Comparison of ENCODE assay signal across 8 cellular contexts in genomic region chr13:36344886-36345437, GRCh38. TPM values are rescaled to one million over a fixed set of nuclear protein-coding genes. Genes with fewer than 3 reads are reported as not detected.
DNase-seq lines count a peak whose midpoint lies in the region; ATAC-seq, FAIRE-seq and TF ChIP-seq lines count a peak whose summit lies in the region.

No MANE protein-coding gene starts in this region.

- TF ChIP-seq RAD21 in GM12878 (IDR thresholded peaks at IDR 0.05; ENCODE audit: insufficient read depth, low read depth, low read length) = no peak

- FAIRE-seq in GM12878 (lab: Jason Lieb, UNC) = no peak

- TF ChIP-seq CTCF in KMS-11 (conservative IDR thresholded peaks at IDR 0.05; ENCODE audit: low read depth, low read length) (no peak), GM12878 (IDR thresholded peaks at IDR 0.05 in 2 of 3, conservative IDR thresholded peaks at IDR 0.05 in 1 of 3; ENCODE audit: control insufficient read depth in 2 of 3, extremely low read depth in 1 of 3, insufficient read depth in 1 of 3, low read depth in 3 of 3, low read length in 3 of 3) (no peak), left lung (IDR thresholded peaks at IDR 0.05) (no peak)

- peak; percentile 19 for DNase-seq in Daoy (ENCODE audit: low read depth)
- DNase-seq in GM12878 (ENCODE audit: low read depth, low spot score) = no peak
- no peak for DNase-seq in left lung
- DNase-seq in NCI-H345 (lab: John Stamatoyannopoulos, UW) = no peak

- TF ChIP-seq EP300 in GM12878 (IDR thresholded peaks at IDR 0.05; ENCODE audit: borderline replicate concordance in 1 of 2, control insufficient read depth in 1 of 2, low read depth in 2 of 2, low read length in 2 of 2) = no peak

- TF ChIP-seq POLR2A in GM12878 (IDR thresholded peaks at IDR 0.05; ENCODE audit: low read depth, low read length) = no peak

- H3K27ac ChIP-seq in KMS-11 = peak overlapping the region; percentile 63; the same call in 1 of the 2 replicates
- H3K27ac ChIP-seq in GM12878 (ENCODE audit: control insufficient read depth, insufficient read depth) = no peak overlapping the region; the same call in 1 of the 2 replicates
- H3K27ac ChIP-seq in left lung = peak overlapping the region; percentile 98 to 99
- H3K27ac ChIP-seq in subcutaneous abdominal adipose tissue (ENCODE audit: low read depth, low read length) = peak overlapping the region; percentile 100

- H3K4me2 ChIP-seq in KMS-11 (peak overlapping the region; percentile 57), GM12878 (ENCODE audit: control insufficient read depth, insufficient read depth) (peak overlapping the region; percentile 94; the same call in 1 of the 2 replicates)

- H3K79me2 ChIP-seq in KMS-11 (ENCODE audit: insufficient read depth, low read depth) = 0 out of 2 replicates have a peak, but pooled peaks cover 6% of the 10 kb centered on the region
- no peaks in the 10 kb centered on the region; the same call in 1 of the 2 replicates for H3K79me2 ChIP-seq in GM12878 (ENCODE audit: control insufficient read depth, insufficient read depth, low read length)

- intact Hi-C loops in GM12878 (cut with micrococcal nuclease; ENCODE audit: unreplicated experiment) (loop anchor here (5.0 kb wide), 4 partner anchors 477 to 722 kb away; partner anchors contain the start of gene ALG5), left lung (cut with DNase I) (no loop called here)

- no peaks in the 10 kb centered on the region for H3K36me3 ChIP-seq in KMS-11 (ENCODE audit: insufficient read depth)
- no peaks in the 10 kb centered on the region for H3K36me3 ChIP-seq in GM12878 (ENCODE audit: control insufficient read depth in 2 of 2, insufficient read depth in 2 of 2, low read length in 1 of 2)
- H3K36me3 ChIP-seq in left lung = no peaks in the 10 kb centered on the region
- no peaks in the 10 kb centered on the region for H3K36me3 ChIP-seq in subcutaneous abdominal adipose tissue (ENCODE audit: control insufficient read depth in 5 of 5, insufficient read depth in 5 of 5, low read length in 5 of 5)

- SMC1A ChIA-PET in GM12878 (lab: Charles Lee; ENCODE audit: uncharacterized antibody, unreplicated experiment) = interaction anchor here (1.6 to 3.5 kb wide), 4 partner anchors 10 to 51 kb away, joined by 7 to 27 read pairs (median 14); no protein-coding TSS in a partner anchor

- no peaks in the 10 kb centered on the region for H3K27me3 ChIP-seq in KMS-11 (ENCODE audit: insufficient read depth, low read depth)
- H3K27me3 ChIP-seq in GM12878 (replicated peaks in 1 of 2; ENCODE audit: control insufficient read depth in 2 of 2, insufficient read depth in 2 of 2, low read length in 1 of 2) = 0 out of 4 replicates have a peak, but pooled peaks cover 0 to 3% of the 10 kb centered on the region in 2 experiments
- peaks cover 0 to 6% of the 10 kb centered on the region in 2 donors for H3K27me3 ChIP-seq in left lung
- no peaks in the 10 kb centered on the region for H3K27me3 ChIP-seq in subcutaneous abdominal adipose tissue (ENCODE audit: control insufficient read depth in 5 of 5, insufficient read depth in 4 of 5, low read length in 5 of 5)

- peaks cover 6% of the 10 kb centered on the region for H3K4me1 ChIP-seq in KMS-11 (ENCODE audit: low read depth, poor library complexity, severe bottlenecking)
- H3K4me1 ChIP-seq in GM12878 (ENCODE audit: control insufficient read depth, insufficient read depth, low read length) = no peaks in the 10 kb centered on the region
- H3K4me1 ChIP-seq in left lung = peaks cover 5 to 52% of the 10 kb centered on the region in 2 donors
- H3K4me1 ChIP-seq in subcutaneous abdominal adipose tissue (ENCODE audit: control insufficient read depth in 5 of 5, insufficient read depth in 5 of 5, low read length in 5 of 5) = peaks cover 0 to 34% (median 25%) of the 10 kb centered on the region in 5 donors

- RAD21 ChIA-PET in GM12878 (lab: Charles Lee; ENCODE audit: unreplicated experiment) = interaction anchor here (1.0 to 8.6 kb wide), 6 partner anchors 10 to 74 kb away, joined by 3 to 67 read pairs (median 6); no protein-coding TSS in a partner anchor

- H3K9ac ChIP-seq in KMS-11 (peak overlapping the region; percentile 91; the same call in 1 of the 2 replicates), GM12878 (ENCODE audit: control insufficient read depth, insufficient read depth, low read length) (peak overlapping the region; percentile 80; the same call in 1 of the 2 replicates), subcutaneous abdominal adipose tissue (ENCODE audit: low read length in 5 of 5) (peak overlapping the region; percentile 93 to 99 (median 99))

- 13% methylated on average over 14 of the region's 14 CpGs for WGBS in GM12878 (ENCODE audit: insufficient coverage, insufficient replicate concordance, low lambda C conversion rate, missing lambda C conversion rate)

- BruUV-seq in GM12878 (replicated peaks; lab: Mats Ljungman, UMichigan) = TSS peak; percentile 61

- H3K4me3 ChIP-seq in KMS-11 (IDR thresholded peaks at IDR 0.05; ENCODE audit: insufficient read depth, low read depth, low read length) = no peak overlapping the region
- H3K4me3 ChIP-seq in GM12878 = peak overlapping the region; percentile 77; the same call in 1 of the 2 replicates
- peak overlapping the region; percentile 67 to 76 for H3K4me3 ChIP-seq in left lung
- peak overlapping the region; percentile 77 to 99 (median 90) for H3K4me3 ChIP-seq in subcutaneous abdominal adipose tissue (ENCODE audit: low read depth in 1 of 5, low read length in 5 of 5)

- CTCF ChIA-PET in GM12878 (lab: Yijun Ruan, JAX) = interaction anchor here (2.0 to 8.5 kb wide), 5 partner anchors 10 to 391 kb away, joined by 4 to 94 read pairs (median 26); no protein-coding TSS in a partner anchor

- no peaks in the 10 kb centered on the region; the same call in 2 of the 3 replicates for H3K9me3 ChIP-seq in GM12878 (replicated peaks; ENCODE audit: control insufficient read depth, insufficient read depth, low read length)
- no peaks in the 10 kb centered on the region for H3K9me3 ChIP-seq in left lung
- no peaks in the 10 kb centered on the region for H3K9me3 ChIP-seq in subcutaneous abdominal adipose tissue (ENCODE audit: control insufficient read depth in 5 of 5, low read length in 5 of 5)

- H2AFZ ChIP-seq in KMS-11 (ENCODE audit: low read depth) (peak overlapping the region; percentile 96), GM12878 (ENCODE audit: control insufficient read depth, low read depth, low read length) (no peak overlapping the region; the same call in 1 of the 2 replicates)

- ATAC-seq in GM12878 (peak; percentile 43), left lung (no peak), GM21381 (IDR thresholded peaks at IDR 0.05; ENCODE audit: unreplicated experiment) (no peak), HG02798 (IDR thresholded peaks at IDR 0.05; ENCODE audit: poor library complexity, unreplicated experiment) (no peak)

- H4K20me1 ChIP-seq in KMS-11 (ENCODE audit: insufficient read depth) (no peaks in the 10 kb centered on the region), GM12878 (ENCODE audit: control insufficient read depth, insufficient read depth) (no peaks in the 10 kb centered on the region)

- POLR2A ChIA-PET in GM12878 (lab: Charles Lee) = interaction anchor here (0.5 to 1.2 kb wide), 4 partner anchors 10 to 478 kb away, joined by 3 to 6 read pairs (median 3); no protein-coding TSS in a partner anchor

- in situ Hi-C loops in GM12878 (cut with MboI) = loop anchor here (5.0 kb wide), 1 partner anchor 72 kb away; no protein-coding TSS in a partner anchor

RNA-seq across cellular contexts. Expression of gene SPART, which starts 1.2 kb away (rescaled TPM):
- 37.6 and 48.5 TPM in 2 replicates for total RNA-seq in Daoy (2014; rRNA removed; shearing (Covaris generic))
- 18.2 and 20.4 TPM in 2 replicates for total RNA-seq in GM12878 (2013; cell fraction: nucleolus; rRNA removed)
- 20.9 and 22.1 TPM in 2 replicates for total RNA-seq in GM12878 (2014; rRNA removed)
- total RNA-seq in GM12878 (2014; rRNA removed; fragmentation: Illumina TruSeq; extraction: Trizol) = 48.3 and 50.0 TPM in 2 replicates
- total RNA-seq in GM12878 (2021) = 35.6 and 36.2 TPM in 2 replicates
- polyA plus RNA-seq in GM12878 (2011; ENCODE audit: low read depth) = 10.0 TPM
- polyA plus RNA-seq in GM12878 (2011; rRNA removed) = 52.2 and 63.5 TPM in 2 replicates
- 31.9 and 34.3 TPM in 2 replicates for polyA plus RNA-seq in GM12878 (2011; cell fraction: cytosol; rRNA removed)
- polyA plus RNA-seq in GM12878 (2011; cell fraction: nucleus; rRNA removed) = 33.9 and 42.0 TPM in 2 replicates
- polyA plus RNA-seq in GM12878 (2012) = 10.0 and 14.3 TPM in 2 replicates
- 74.6 and 105 TPM in 2 replicates for polyA plus RNA-seq in GM12878 (2014; fragmentation: Illumina TruSeq; extraction: Trizol)
- 10 to 100 TPM; 17.6 to 20.9 TPM for polyA plus RNA-seq in GM12878 (2014; fragmentation: Nextera tagmentation; extraction: Ambion mirVana)
- 34.4 and 35.9 TPM in 2 replicates for polyA plus RNA-seq in GM12878 (2014; rRNA removed)
- polyA plus RNA-seq in GM12878 (2016; fragmentation: Nextera tagmentation; extraction: Ambion mirVana) = 10 to 100 TPM; 59.7 to 65.9 TPM
- 44.0 and 81.4 TPM in 2 replicates for polyA minus RNA-seq in GM12878 (2011; rRNA and poly(A)+ RNA removed)
- polyA minus RNA-seq in GM12878 (2011; cell fraction: cytosol; rRNA and poly(A)+ RNA removed) = 24.3 and 33.4 TPM in 2 replicates
- polyA minus RNA-seq in GM12878 (2011; cell fraction: nucleus; rRNA and poly(A)+ RNA removed) = 9.1 and 14.5 TPM in 2 replicates
- 10 to 100 TPM; 59.1 to 73.7 TPM for total RNA-seq in left lung

RNA-seq across cellular contexts. Expression of gene CCDC169, which starts 47.3 kb away (rescaled TPM):
- 1.3 and 5.6 TPM in 2 replicates for total RNA-seq in Daoy (2014; rRNA removed; shearing (Covaris generic))
- 0.23 TPM in 1 of 2 replicates, not detected in the other for total RNA-seq in GM12878 (2013; cell fraction: nucleolus; rRNA removed)
- 0.22 TPM in 1 of 2 replicates, not detected in the other for total RNA-seq in GM12878 (2014; rRNA removed)
- 0.13 TPM in 1 of 2 replicates, not detected in the other for total RNA-seq in GM12878 (2014; rRNA removed; fragmentation: Illumina TruSeq; extraction: Trizol)
- total RNA-seq in GM12878 (2021) = not detected in 2 replicates
- polyA plus RNA-seq in GM12878 (2011; ENCODE audit: low read depth) = not detected
- 1.4 and 1.7 TPM in 2 replicates for polyA plus RNA-seq in GM12878 (2011; rRNA removed)
- polyA plus RNA-seq in GM12878 (2011; cell fraction: cytosol; rRNA removed) = 0.38 and 0.46 TPM in 2 replicates
- polyA plus RNA-seq in GM12878 (2011; cell fraction: nucleus; rRNA removed) = 1.5 TPM in 2 replicates
- not detected in 2 replicates for polyA plus RNA-seq in GM12878 (2012)
- 0.24 TPM in 1 of 2 replicates, not detected in the other for polyA plus RNA-seq in GM12878 (2014; fragmentation: Illumina TruSeq; extraction: Trizol)
- polyA plus RNA-seq in GM12878 (2014; fragmentation: Nextera tagmentation; extraction: Ambion mirVana) = under 1 TPM; 0.13 to 0.37 TPM
- polyA plus RNA-seq in GM12878 (2014; rRNA removed) = not detected in 2 replicates
- under 1 TPM in 1 of 2 experiments, not detected in 1; 0.25 TPM for polyA plus RNA-seq in GM12878 (2016; fragmentation: Nextera tagmentation; extraction: Ambion mirVana)
- polyA minus RNA-seq in GM12878 (2011; rRNA and poly(A)+ RNA removed) = 0.80 and 0.82 TPM in 2 replicates
- not detected in 2 replicates for polyA minus RNA-seq in GM12878 (2011; cell fraction: cytosol; rRNA and poly(A)+ RNA removed)
- 1.1 and 2.1 TPM in 2 replicates for polyA minus RNA-seq in GM12878 (2011; cell fraction: nucleus; rRNA and poly(A)+ RNA removed)
- total RNA-seq in left lung = 1 to 10 TPM in 1 of 2 donors, under 1 TPM in 1; 0.76 to 2.6 TPM
